In genomic region chr14:105087963-105088811, GRCh38 we compare ENCODE assay signal across 8 cellular contexts. TPM values are rescaled to one million over a fixed set of nuclear protein-coding genes. Genes with fewer than 3 reads are reported as not detected.
A peak's percentile ranks its signal among the peaks of the same experiment; 100 is the strongest.
DNase-seq lines count a peak whose midpoint lies in the region; ATAC-seq and TF ChIP-seq lines count a peak whose summit lies in the region.

No MANE protein-coding gene starts in this region.

- peaks cover 25% of the 10 kb centered on the region for H3K4me1 Mint-ChIP-seq in activated CD4-positive, alpha-beta T cell treated with anti-CD3 and anti-CD28 coated beads, Interleukin-2, amount 10 ng/mL, durations not matched to agents 7 days and 5 days
- peaks cover 30% of the 10 kb centered on the region for H3K4me1 Mint-ChIP-seq in activated CD4-positive, alpha-beta memory T cell treated with anti-CD3 and anti-CD28 coated beads, Interleukin-2, amount 10 ng/mL, durations not matched to agents 7 days and 5 days

- TF ChIP-seq CTCF in cardiac muscle cell (IDR thresholded peaks at IDR 0.05; ENCODE audit: low read depth, low read length) (no peak), gastrocnemius medialis (IDR thresholded peaks at IDR 0.05 in 4 of 5, conservative IDR thresholded peaks at IDR 0.05 in 1 of 5) (no peak)

- CTCF ChIA-PET in activated CD4-positive, alpha-beta T cell treated with anti-CD3 and anti-CD28 coated beads, Interleukin-2, amount 10 ng/mL, durations not matched to agents 7 days and 5 days (lab: Charles Lee) = interaction anchor here (1.3 to 5.4 kb wide), 4 partner anchors 14 to 192 kb away, joined by 3 to 50 read pairs (median 14); no protein-coding TSS in a partner anchor
- CTCF ChIA-PET in activated CD4-positive, alpha-beta memory T cell treated with anti-CD3 and anti-CD28 coated beads, Interleukin-2, amount 10 ng/mL, durations not matched to agents 7 days and 5 days (lab: Charles Lee) = interaction anchor here (0.6 to 3.2 kb wide), 6 partner anchors 12 to 264 kb away, joined by 3 to 33 read pairs (median 4); partner anchors contain the start of gene GPR132

- in situ Hi-C loops in gastrocnemius medialis (cut with MboI; ENCODE audit: low sequenced_read_pairs in 4 of 4) = loop anchor here in 1 of 4 donors (25.0 kb wide), 1 partner anchor 274 kb away; no protein-coding TSS in a partner anchor

- H3K27ac ChIP-seq in cardiac muscle cell = peak overlapping the region; percentile 31
- no peak overlapping the region for H3K27ac ChIP-seq in gastrocnemius medialis

- no peak for TF ChIP-seq POLR2A in gastrocnemius medialis (IDR thresholded peaks at IDR 0.05)

- H3K36me3 Mint-ChIP-seq in activated CD4-positive, alpha-beta T cell treated with anti-CD3 and anti-CD28 coated beads, Interleukin-2, amount 10 ng/mL, durations not matched to agents 7 days and 5 days (ENCODE audit: low read depth) = no peaks in the 10 kb centered on the region
- no peaks in the 10 kb centered on the region for H3K36me3 Mint-ChIP-seq in activated CD4-positive, alpha-beta memory T cell treated with anti-CD3 and anti-CD28 coated beads, Interleukin-2, amount 10 ng/mL, durations not matched to agents 7 days and 5 days (ENCODE audit: low read depth)

- no peaks in the 10 kb centered on the region for H3K9me3 Mint-ChIP-seq in activated CD4-positive, alpha-beta T cell treated with anti-CD3 and anti-CD28 coated beads, Interleukin-2, amount 10 ng/mL, durations not matched to agents 7 days and 5 days
- no peaks in the 10 kb centered on the region for H3K9me3 Mint-ChIP-seq in activated CD4-positive, alpha-beta memory T cell treated with anti-CD3 and anti-CD28 coated beads, Interleukin-2, amount 10 ng/mL, durations not matched to agents 7 days and 5 days

- H3K9me3 ChIP-seq in cardiac muscle cell (ENCODE audit: low read depth) (no peaks in the 10 kb centered on the region), gastrocnemius medialis (no peaks in the 10 kb centered on the region)

- H3K36me3 ChIP-seq in cardiac muscle cell = no peaks in the 10 kb centered on the region
- H3K36me3 ChIP-seq in gastrocnemius medialis = no peaks in the 10 kb centered on the region

- H3K27me3 ChIP-seq in cardiac muscle cell (peaks cover 8% of the 10 kb centered on the region), gastrocnemius medialis (peaks cover 6 to 19% (median 16%) of the 10 kb centered on the region in 3 donors)

- H3K4me1 ChIP-seq in cardiac muscle cell (ENCODE audit: low read depth) = peaks cover 11% of the 10 kb centered on the region
- H3K4me1 ChIP-seq in gastrocnemius medialis = peaks cover 6 to 40% of the 10 kb centered on the region in 2 donors

- ATAC-seq in gastrocnemius medialis = no peak
- no peak for ATAC-seq in GM18519 (IDR thresholded peaks at IDR 0.05; ENCODE audit: low FRiP score, unreplicated experiment)

- H3K27me3 Mint-ChIP-seq in activated CD4-positive, alpha-beta T cell treated with anti-CD3 and anti-CD28 coated beads, Interleukin-2, amount 10 ng/mL, durations not matched to agents 7 days and 5 days = peaks cover 12% of the 10 kb centered on the region
- peaks cover 8% of the 10 kb centered on the region for H3K27me3 Mint-ChIP-seq in activated CD4-positive, alpha-beta memory T cell treated with anti-CD3 and anti-CD28 coated beads, Interleukin-2, amount 10 ng/mL, durations not matched to agents 7 days and 5 days

- no peak overlapping the region for H3K27ac Mint-ChIP-seq in activated CD4-positive, alpha-beta T cell treated with anti-CD3 and anti-CD28 coated beads, Interleukin-2, amount 10 ng/mL, durations not matched to agents 7 days and 5 days
- H3K27ac Mint-ChIP-seq in activated CD4-positive, alpha-beta memory T cell treated with anti-CD3 and anti-CD28 coated beads, Interleukin-2, amount 10 ng/mL, durations not matched to agents 7 days and 5 days = no peak overlapping the region

- no peak overlapping the region for H3K4me3 ChIP-seq in cardiac muscle cell
- peak overlapping the region in 3 of 4 donors; percentile 21 to 50 (median 46) for H3K4me3 ChIP-seq in gastrocnemius medialis

- DNase-seq in activated CD4-positive, alpha-beta T cell treated with anti-CD3 and anti-CD28 coated beads, Interleukin-2, amount 10 ng/mL, durations not matched to agents 7 days and 5 days = no peak
- DNase-seq in activated CD4-positive, alpha-beta T cell treated with anti-CD3 and anti-CD28 coated beads for 4 hours = no peak
- no peak for DNase-seq in activated CD4-positive, alpha-beta memory T cell treated with anti-CD3 and anti-CD28 coated beads, Interleukin-2, amount 10 ng/mL, durations not matched to agents 7 days and 5 days
- peak; percentile 83 to 86 for DNase-seq in cardiac muscle cell (ENCODE audit: low read depth in 1 of 2, low spot score in 1 of 2)
- DNase-seq in gastrocnemius medialis = no peak
- DNase-seq in GF-D8 (lab: John Stamatoyannopoulos, UW) = no peak
- DNase-seq in NCI-H1417 (lab: John Stamatoyannopoulos, UW) = no peak

- peak overlapping the region; percentile 32 for H3K4me3 Mint-ChIP-seq in activated CD4-positive, alpha-beta T cell treated with anti-CD3 and anti-CD28 coated beads, Interleukin-2, amount 10 ng/mL, durations not matched to agents 7 days and 5 days
- peak overlapping the region; percentile 64 for H3K4me3 Mint-ChIP-seq in activated CD4-positive, alpha-beta memory T cell treated with anti-CD3 and anti-CD28 coated beads, Interleukin-2, amount 10 ng/mL, durations not matched to agents 7 days and 5 days

- intact Hi-C loops in gastrocnemius medialis (cut with DNase I; ENCODE audit: low total_unique reads) = no loop called here

- POLR2A ChIA-PET in activated CD4-positive, alpha-beta T cell treated with anti-CD3 and anti-CD28 coated beads, Interleukin-2, amount 10 ng/mL, durations not matched to agents 7 days and 5 days (lab: Charles Lee) = no interaction called here
- POLR2A ChIA-PET in activated CD4-positive, alpha-beta memory T cell treated with anti-CD3 and anti-CD28 coated beads, Interleukin-2, amount 10 ng/mL, durations not matched to agents 7 days and 5 days (lab: Charles Lee) = interaction anchor here (1.3 to 4.1 kb wide), 2 partner anchors 25 to 113 kb away, joined by 3 to 67 read pairs; partner anchors contain the start of gene GPR132

RNA-seq across cellular contexts. Expression of gene GPR132, which starts 23.0 kb away (rescaled TPM):
- total RNA-seq in activated CD4-positive, alpha-beta T cell treated with anti-CD3 and anti-CD28 coated beads, Interleukin-2, amount 10 ng/mL, durations not matched to agents 7 days and 5 days = 10 to 100 TPM; 44.2 to 46.6 TPM
- total RNA-seq in activated CD4-positive, alpha-beta memory T cell treated with anti-CD3 and anti-CD28 coated beads, Interleukin-2, amount 10 ng/mL, durations not matched to agents 7 days and 5 days = 10 to 100 TPM; 51.2 to 51.4 TPM
- 1.2 and 2.0 TPM in 2 replicates for total RNA-seq in cardiac muscle cell
- polyA plus RNA-seq in cardiac muscle cell = 1.0 TPM in 2 replicates
- total RNA-seq in gastrocnemius medialis = under 1 TPM; 0.07 to 0.61 (median 0.26) TPM

Comparison
In these comparisons a context has a peak if more than half of its experiments do, and no peak if none do; other contexts are left out.
1. DNase-seq: peak in cardiac muscle cell (2 of 2); none in activated CD4-positive, alpha-beta T cell treated with anti-CD3 and anti-CD28 coated beads, Interleukin-2, amount 10 ng/mL, durations not matched to agents 7 days and 5 days (single experiment), activated CD4-positive, alpha-beta T cell treated with anti-CD3 and anti-CD28 coated beads for 4 hours (0 of 2), activated CD4-positive, alpha-beta memory T cell treated with anti-CD3 and anti-CD28 coated beads, Interleukin-2, amount 10 ng/mL, durations not matched to agents 7 days and 5 days (single experiment), gastrocnemius medialis (0 of 2), GF-D8 (single experiment) and NCI-H1417 (0 of 3).
2. RNA of gene GPR132, which starts 23.0 kb away (total RNA-seq): 51.2 to 51.4 TPM in activated CD4-positive, alpha-beta memory T cell treated with anti-CD3 and anti-CD28 coated beads, Interleukin-2, amount 10 ng/mL, durations not matched to agents 7 days and 5 days and 44.2 to 46.6 TPM in activated CD4-positive, alpha-beta T cell treated with anti-CD3 and anti-CD28 coated beads, Interleukin-2, amount 10 ng/mL, durations not matched to agents 7 days and 5 days; 1.2 to 2.0 TPM in cardiac muscle cell and 0.07 to 0.61 TPM in gastrocnemius medialis; every median in the first group is over 10 times any median in the second.